In genomic region chr17:38916771-38917170, GRCh38 we compare ENCODE assay signal across 17 cellular contexts. TPM values are rescaled to one million over a fixed set of nuclear protein-coding genes. Genes with fewer than 3 reads are reported as not detected.
DNase-seq lines count a peak whose midpoint lies in the region; ATAC-seq, FAIRE-seq and TF ChIP-seq lines count a peak whose summit lies in the region.
"Had no signal": no experiment of that assay in that cellular context is flagged by ENCODE, and none has a peak within 500 bp of the region (broad histone marks: within the 10 kb centered on the region; RNA-seq: fewer than 3 reads in every experiment).

No MANE protein-coding gene starts in this region.

- RAD21 ChIA-PET in GM12878 (lab: Charles Lee; ENCODE audit: unreplicated experiment) = no interaction called here

- DNase-seq in right atrium auricular region (ENCODE audit: low spot score) = peak; percentile 5
- no peak for DNase-seq in left cardiac atrium
- DNase-seq in GM12878 (ENCODE audit: low read depth, low spot score) = no peak
- DNase-seq in natural killer cell = peak; percentile 11
- no peak for DNase-seq in mammary epithelial cell
- no peak for DNase-seq in aorta
- DNase-seq: foreskin keratinocyte, NCI-H1092, NCI-H446, WERI-Rb-1 had no signal

- in situ Hi-C loops in GM12878 (cut with MboI) (no loop called here), mammary epithelial cell (cut with MboI; ENCODE audit: low sequenced_read_pairs in 2 of 2) (no loop called here)

- H4K20me1 ChIP-seq in GM12878 (ENCODE audit: control insufficient read depth, insufficient read depth) = no peaks in the 10 kb centered on the region
- no peaks in the 10 kb centered on the region for H4K20me1 ChIP-seq in mammary epithelial cell (ENCODE audit: insufficient read depth, low read length)

- intact Hi-C loops in left cardiac atrium (cut with DNase I) = no loop called here
- intact Hi-C loops in GM12878 (cut with micrococcal nuclease; ENCODE audit: unreplicated experiment) = no loop called here
- intact Hi-C loops in natural killer cell (cut with micrococcal nuclease) = no loop called here
- intact Hi-C loops in mammary epithelial cell (cut with micrococcal nuclease) = no loop called here
- intact Hi-C loops in aorta (cut with DNase I) = loop anchor here in 1 of 2 donors (5.0 kb wide), 1 partner anchor 39 kb away; no protein-coding TSS in a partner anchor

- CTCF ChIA-PET in GM12878 (lab: Yijun Ruan, JAX) = interaction anchor here (0.6 to 2.4 kb wide), 4 partner anchors 9 to 1292 kb away, joined by 3 to 6 read pairs (median 4); partner anchors contain the start of gene LASP1NB
- CTCF ChIA-PET in mammary epithelial cell (lab: Charles Lee; ENCODE audit: low non-redundant PET) = interaction anchor here (0.6 kb wide), 1 partner anchor 66 kb away, joined by 3 read pairs; no protein-coding TSS in a partner anchor

- TF ChIP-seq POLR2A in GM12878 (IDR thresholded peaks at IDR 0.05; ENCODE audit: low read depth, low read length) = 0 out of 2 replicates have a peak, but pooled peaks have one; percentile 22

- H3K36me3 ChIP-seq in right atrium auricular region (peaks cover 56% of the 10 kb centered on the region), GM12878 (ENCODE audit: control insufficient read depth in 2 of 2, insufficient read depth in 2 of 2, low read length in 1 of 2) (peaks cover 16 to 31% of the 10 kb centered on the region in 2 experiments), mammary epithelial cell (ENCODE audit: insufficient read depth, low read length) (peaks cover 35% of the 10 kb centered on the region), aorta (ENCODE audit: control insufficient read depth in 1 of 2, insufficient read depth in 2 of 2, low read length in 1 of 2) (peaks cover 0 to 6% of the 10 kb centered on the region in 2 donors)

- H3K4me3 Mint-ChIP-seq in natural killer cell = peak overlapping the region; percentile 38

- no peak for FAIRE-seq in GM12878 (lab: Jason Lieb, UNC)
- FAIRE-seq: H54 had no signal

- H3K9me3 ChIP-seq in right atrium auricular region (no peaks in the 10 kb centered on the region), GM12878 (replicated peaks; ENCODE audit: control insufficient read depth, insufficient read depth, low read length) (no peaks in the 10 kb centered on the region), mammary epithelial cell (replicated peaks; ENCODE audit: insufficient read depth, low read length) (no peaks in the 10 kb centered on the region), aorta (ENCODE audit: control insufficient read depth, low read length) (no peaks in the 10 kb centered on the region)

- H3K9ac ChIP-seq in GM12878 (ENCODE audit: control insufficient read depth, insufficient read depth, low read length) (no peak overlapping the region), mammary epithelial cell (ENCODE audit: insufficient read depth, low read length) (no peak overlapping the region)

- POLR2A ChIA-PET in GM12878 (lab: Charles Lee) = no interaction called here

- SMC1A ChIA-PET in GM12878 (lab: Charles Lee; ENCODE audit: uncharacterized antibody, unreplicated experiment) = interaction anchor here (0.6 kb wide), 1 partner anchor 450 kb away, joined by 3 read pairs; no protein-coding TSS in a partner anchor

- H3K4me1 Mint-ChIP-seq in natural killer cell = peaks cover 42 to 75% of the 10 kb centered on the region in 2 donors

- H3K79me2 ChIP-seq in GM12878 (ENCODE audit: control insufficient read depth, insufficient read depth, low read length) (no peaks in the 10 kb centered on the region), mammary epithelial cell (ENCODE audit: insufficient read depth, low read length) (peaks cover 16% of the 10 kb centered on the region)

- no peak overlapping the region for H3K4me3 ChIP-seq in right atrium auricular region
- no peak overlapping the region for H3K4me3 ChIP-seq in GM12878
- H3K4me3 ChIP-seq in mammary epithelial cell (replicated peaks in 1 of 3; ENCODE audit: insufficient read depth in 1 of 3, low read depth in 2 of 3, low read length in 3 of 3) = no peak overlapping the region
- no peak overlapping the region for H3K4me3 ChIP-seq in aorta (ENCODE audit: low read length in 2 of 2)
- H3K4me3 ChIP-seq: SK-N-MC, smooth muscle cell had no signal

- peaks cover 0 to 49% of the 10 kb centered on the region in 2 donors for H3K4me1 ChIP-seq in right atrium auricular region
- H3K4me1 ChIP-seq in GM12878 (ENCODE audit: control insufficient read depth, insufficient read depth, low read length) = no peaks in the 10 kb centered on the region
- no peaks in the 10 kb centered on the region for H3K4me1 ChIP-seq in mammary epithelial cell (ENCODE audit: insufficient read depth, low read length)
- no peaks in the 10 kb centered on the region for H3K4me1 ChIP-seq in aorta (ENCODE audit: control insufficient read depth in 1 of 2, insufficient read depth in 2 of 2, low read length in 2 of 2)
- H3K4me1 ChIP-seq: foreskin keratinocyte had no signal

- H3K27me3 ChIP-seq in right atrium auricular region (no peaks in the 10 kb centered on the region), GM12878 (replicated peaks in 1 of 2; ENCODE audit: control insufficient read depth in 2 of 2, insufficient read depth in 2 of 2, low read length in 1 of 2) (no peaks in the 10 kb centered on the region), mammary epithelial cell (ENCODE audit: insufficient read depth, low read length) (no peaks in the 10 kb centered on the region), aorta (ENCODE audit: control insufficient read depth in 1 of 2, insufficient read depth in 2 of 2, low read length in 1 of 2) (no peaks in the 10 kb centered on the region)
- H3K27me3 ChIP-seq: foreskin keratinocyte had no signal

- TF ChIP-seq RAD21 in GM12878 (IDR thresholded peaks at IDR 0.05; ENCODE audit: insufficient read depth, low read depth, low read length) = no peak

- TF ChIP-seq CTCF in right atrium auricular region (IDR thresholded peaks at IDR 0.05) (no peak), GM12878 (IDR thresholded peaks at IDR 0.05 in 2 of 3, conservative IDR thresholded peaks at IDR 0.05 in 1 of 3; ENCODE audit: control insufficient read depth in 2 of 3, extremely low read depth in 1 of 3, insufficient read depth in 1 of 3, low read depth in 3 of 3, low read length in 3 of 3) (no peak), natural killer cell (IDR thresholded peaks at IDR 0.05) (no peak), mammary epithelial cell (conservative IDR thresholded peaks at IDR 0.05 in 1 of 2, IDR thresholded peaks at IDR 0.05 in 1 of 2; ENCODE audit: extremely low read depth in 1 of 2, insufficient read depth in 1 of 2, low read depth in 1 of 2, low read length in 2 of 2) (no peak)

- H3K27ac Mint-ChIP-seq in natural killer cell = peak overlapping the region; percentile 76 to 77

- no peak overlapping the region for H2AFZ ChIP-seq in GM12878 (ENCODE audit: control insufficient read depth, low read depth, low read length)
- H2AFZ ChIP-seq in mammary epithelial cell (ENCODE audit: low read depth, low read length) = no peak overlapping the region

- no TSS peak for BruUV-seq in GM12878 (replicated peaks; lab: Mats Ljungman, UMichigan)
- no TSS peak for BruUV-seq in mammary epithelial cell (replicated peaks; lab: Mats Ljungman, UMichigan)

- ATAC-seq in left cardiac atrium (no peak), GM12878 (no peak), natural killer cell (no peak), GM18498 (IDR thresholded peaks at IDR 0.05; ENCODE audit: unreplicated experiment) (no peak), HG02884 (IDR thresholded peaks at IDR 0.05; ENCODE audit: unreplicated experiment) (no peak), aorta (ENCODE audit: low FRiP score) (no peak)
- ATAC-seq: foreskin keratinocyte had no signal

- H3K27ac ChIP-seq in right atrium auricular region (no peak overlapping the region), GM12878 (ENCODE audit: control insufficient read depth, insufficient read depth) (no peak overlapping the region), mammary epithelial cell (ENCODE audit: insufficient read depth, low read depth, low read length) (no peak overlapping the region), aorta (ENCODE audit: low read depth in 1 of 2, low read length in 2 of 2) (no peak overlapping the region)
- H3K27ac ChIP-seq: foreskin keratinocyte, SK-N-MC, WERI-Rb-1 had no signal

- no peaks in the 10 kb centered on the region for H3K27me3 Mint-ChIP-seq in natural killer cell (ENCODE audit: low read depth in 2 of 2)

- H3K4me2 ChIP-seq in GM12878 (ENCODE audit: control insufficient read depth, insufficient read depth) (no peak overlapping the region), mammary epithelial cell (ENCODE audit: insufficient read depth, low read depth, low read length) (no peak overlapping the region)
- H3K4me2 ChIP-seq: smooth muscle cell had no signal

- no peaks in the 10 kb centered on the region for H3K36me3 Mint-ChIP-seq in natural killer cell

- WGBS in GM12878 (ENCODE audit: insufficient coverage, insufficient replicate concordance, low lambda C conversion rate, missing lambda C conversion rate) = 70% methylated on average over 8 of the region's 8 CpGs
- WGBS in mammary epithelial cell (ENCODE audit: low coverage, missing lambda C conversion rate) = 84% methylated on average over 8 of the region's 8 CpGs
- WGBS in aorta, 2 donors = 68 to 73% methylated on average over 8 of the region's 8 CpGs

- TF ChIP-seq EP300 in GM12878 (IDR thresholded peaks at IDR 0.05; ENCODE audit: borderline replicate concordance in 1 of 2, control insufficient read depth in 1 of 2, low read depth in 2 of 2, low read length in 2 of 2) = no peak

- H3K9me3 Mint-ChIP-seq in natural killer cell = no peaks in the 10 kb centered on the region

- dilution Hi-C loops in mammary epithelial cell (cut with HindIII; ENCODE audit: low sequenced_read_pairs) = no loop called here

RNA-seq across cellular contexts. Expression of gene LASP1, which starts 46.9 kb away (rescaled TPM):
- total RNA-seq in right atrium auricular region (10 to 100 TPM; 34.2 to 65.4 TPM), left cardiac atrium (10 to 100 TPM; 51.8 to 55.0 TPM), GM12878 (2014; rRNA removed) (40.9 and 42.3 TPM in 2 replicates), GM12878 (2014; rRNA removed; fragmentation: Illumina TruSeq; extraction: Trizol) (33.8 and 37.6 TPM in 2 replicates), GM12878 (2021) (105 and 114 TPM in 2 replicates), natural killer cell (100 to 1,000 TPM; 293 to 363 (median 340) TPM), mammary epithelial cell (100 to 1,000 TPM; 111 to 154 TPM), aorta (100 to 1,000 TPM; 136 to 169 TPM)
- 86.9 and 95.9 TPM in 2 replicates for total RNA-seq in GM12878 (2013; cell fraction: nucleolus; rRNA removed)
- polyA plus RNA-seq in GM12878 (2011; ENCODE audit: low read depth) = 52.3 TPM
- polyA plus RNA-seq in GM12878 (2011; rRNA removed) (39.4 and 47.7 TPM in 2 replicates), GM12878 (2014; fragmentation: Illumina TruSeq; extraction: Trizol) (69.5 and 81.8 TPM in 2 replicates), GM12878 (2014; fragmentation: Nextera tagmentation; extraction: Ambion mirVana) (10 to 100 TPM; 21.0 to 27.0 TPM), GM12878 (2014; rRNA removed) (78.9 and 85.4 TPM in 2 replicates), GM12878 (2016; fragmentation: Nextera tagmentation; extraction: Ambion mirVana) (10 to 100 TPM; 70.8 to 74.5 TPM), mammary epithelial cell (92.4 TPM), aorta (10 to 100 TPM; 68.5 to 78.9 TPM)
- polyA plus RNA-seq in GM12878 (2011; cell fraction: cytosol; rRNA removed) = 88.5 and 98.7 TPM in 2 replicates
- 47.3 and 65.2 TPM in 2 replicates for polyA plus RNA-seq in GM12878 (2011; cell fraction: nucleus; rRNA removed)
- polyA plus RNA-seq in GM12878 (2012) = 89.6 and 99.7 TPM in 2 replicates
- 53.3 and 89.4 TPM in 2 replicates for polyA minus RNA-seq in GM12878 (2011; rRNA and poly(A)+ RNA removed)
- 35.5 and 39.2 TPM in 2 replicates for polyA minus RNA-seq in GM12878 (2011; cell fraction: cytosol; rRNA and poly(A)+ RNA removed)
- 19.1 and 33.7 TPM in 2 replicates for polyA minus RNA-seq in GM12878 (2011; cell fraction: nucleus; rRNA and poly(A)+ RNA removed)
- polyA minus RNA-seq in mammary epithelial cell = 211 TPM

RNA-seq across cellular contexts. Expression of gene FBXO47, which starts 50.4 kb away (rescaled TPM):
- not detected for total RNA-seq in right atrium auricular region
- total RNA-seq in left cardiac atrium = not detected
- not detected in 2 replicates for total RNA-seq in GM12878 (2013; cell fraction: nucleolus; rRNA removed)
- total RNA-seq in GM12878 (2014; rRNA removed) = not detected in 2 replicates
- total RNA-seq in GM12878 (2014; rRNA removed; fragmentation: Illumina TruSeq; extraction: Trizol) = not detected in 2 replicates
- total RNA-seq in GM12878 (2021) = not detected in 2 replicates
- not detected for polyA plus RNA-seq in GM12878 (2011; ENCODE audit: low read depth)
- not detected in 2 replicates for polyA plus RNA-seq in GM12878 (2011; rRNA removed)
- not detected in 2 replicates for polyA plus RNA-seq in GM12878 (2011; cell fraction: cytosol; rRNA removed)
- not detected in 2 replicates for polyA plus RNA-seq in GM12878 (2011; cell fraction: nucleus; rRNA removed)
- polyA plus RNA-seq in GM12878 (2012) = not detected in 2 replicates
- not detected in 2 replicates for polyA plus RNA-seq in GM12878 (2014; fragmentation: Illumina TruSeq; extraction: Trizol)
- polyA plus RNA-seq in GM12878 (2014; fragmentation: Nextera tagmentation; extraction: Ambion mirVana) = under 1 TPM; 0.04 to 0.06 TPM
- polyA plus RNA-seq in GM12878 (2014; rRNA removed) = 0.06 TPM in 1 of 2 replicates, not detected in the other
- not detected for polyA plus RNA-seq in GM12878 (2016; fragmentation: Nextera tagmentation; extraction: Ambion mirVana)
- not detected in 2 replicates for polyA minus RNA-seq in GM12878 (2011; rRNA and poly(A)+ RNA removed)
- not detected in 2 replicates for polyA minus RNA-seq in GM12878 (2011; cell fraction: cytosol; rRNA and poly(A)+ RNA removed)
- polyA minus RNA-seq in GM12878 (2011; cell fraction: nucleus; rRNA and poly(A)+ RNA removed) = not detected in 2 replicates
- not detected for total RNA-seq in natural killer cell
- not detected for total RNA-seq in mammary epithelial cell
- polyA plus RNA-seq in mammary epithelial cell = not detected
- not detected for polyA minus RNA-seq in mammary epithelial cell
- total RNA-seq in aorta = not detected
- polyA plus RNA-seq in aorta = not detected
- total RNA-seq: foreskin keratinocyte, lung microvascular endothelial cell, omental fat pad, smooth muscle cell had no signal
- polyA plus RNA-seq: foreskin keratinocyte, smooth muscle cell had no signal

Comparison
In these comparisons a context has a peak if more than half of its experiments do, and no peak if none do; other contexts are left out.
1. DNase-seq: peak in right atrium auricular region (single experiment) and natural killer cell (single experiment); none in left cardiac atrium (single experiment), GM12878 (single experiment), mammary epithelial cell (single experiment) and aorta (0 of 2).